ENCODE assay signal across 37 cellular contexts in genomic region chr15:75849167-75849566, GRCh38.
"Had no signal": no experiment of that assay in that cellular context is flagged by ENCODE, and none has a peak within 500 bp of the region (broad histone marks: within the 10 kb centered on the region; RNA-seq: fewer than 3 reads in every experiment).

No MANE protein-coding gene starts in this region.

- H2AFZ ChIP-seq: hepatocyte had no signal

- H3K27ac Mint-ChIP-seq: activated CD4-positive, alpha-beta memory T cell treated with anti-CD3 and anti-CD28 coated beads for 36 hours; activated CD4-positive, alpha-beta T cell treated with anti-CD3 and anti-CD28 coated beads for 36 hours; activated CD4-positive, alpha-beta T cell treated with anti-CD3 and anti-CD28 coated beads, Interleukin-2, amount 10 ng/mL, durations not matched to agents 24 days and 14 days; activated CD8-positive, alpha-beta memory T cell treated with anti-CD3 and anti-CD28 coated beads, Interleukin-2, amount 10 ng/mL, durations not matched to agents 7 days and 5 days; activated CD8-positive, alpha-beta T cell treated with anti-CD3 and anti-CD28 coated beads, Interleukin-2, amount 10 ng/mL, durations not matched to agents 7 days and 5 days; activated naive CD4-positive, alpha-beta T cell treated with anti-CD3 and anti-CD28 coated beads for 36 hours; activated naive CD8-positive, alpha-beta T cell treated with anti-CD3 and anti-CD28 coated beads for 36 hours; activated naive CD8-positive, alpha-beta T cell treated with anti-CD3 and anti-CD28 coated beads, Interleukin-2, amount 50 U/mL, for 24 hours; activated T-cell treated with anti-CD3 and anti-CD28 coated beads, Interleukin-2, amount 50 U/mL, for 24 hours; activated T-helper 2 cell treated with anti-CD3 and anti-CD28 coated beads, Interferon-gamma antibody, Interleukin-2, Interleukin-4, amounts not matched to agents 10 μg/mL and 5 μg/mL and 100 μg/mL, durations not matched to agents 14 hours and 24 hours and 36 hours; T-helper 1 cell treated with Interleukin-12 subunit alpha and Interleukin-12 subunit beta and Interleukin-4 antibody, amounts not matched to agents 30 μg/mL and 1 μg/mL, for 36 hours; T-helper 2 cell treated with Interferon-gamma antibody and Interleukin-4, amounts not matched to agents 5 μg/mL and 100 μg/mL, for 36 hours had no signal

- H3K27me3 ChIP-seq: adrenal gland, body of pancreas, breast epithelium, cardiac muscle cell, colonic mucosa, esophagus squamous epithelium, gastroesophageal sphincter, heart right ventricle, hepatocyte had no signal

- H3K4me2 ChIP-seq: hepatocyte had no signal

- H3K9me3 ChIP-seq: adrenal gland, body of pancreas, breast epithelium, colonic mucosa, esophagus squamous epithelium, gastroesophageal sphincter, heart right ventricle had no signal

- FAIRE-seq: endometrium, endothelial cell of umbilical vein had no signal

- ATAC-seq: activated CD4-positive, alpha-beta T cell treated with anti-CD3 and anti-CD28 coated beads for 36 hours; activated CD8-positive, alpha-beta memory T cell treated with anti-CD3 and anti-CD28 coated beads, Interleukin-2, amount 10 ng/mL, durations not matched to agents 7 days and 5 days; activated CD8-positive, alpha-beta T cell treated with anti-CD3 and anti-CD28 coated beads, Interleukin-2, amount 10 ng/mL, durations not matched to agents 7 days and 5 days; activated naive CD8-positive, alpha-beta T cell treated with anti-CD3 and anti-CD28 coated beads, Interleukin-2, amount 50 U/mL, for 24 hours; body of pancreas; gastroesophageal sphincter; heart right ventricle had no signal

- H3K4me1 ChIP-seq: colonic mucosa had no signal

- H3K27ac ChIP-seq: body of pancreas, breast epithelium, cardiac muscle cell, colonic mucosa, epithelial cell of prostate, esophagus squamous epithelium, gastroesophageal sphincter, heart right ventricle, hepatocyte, WERI-Rb-1 had no signal

- DNase-seq: activated CD4-positive, alpha-beta memory T cell treated with anti-CD3 and anti-CD28 coated beads for 36 hours; activated CD4-positive, alpha-beta T cell treated with anti-CD3 and anti-CD28 coated beads for 36 hours; activated CD4-positive, alpha-beta T cell treated with anti-CD3 and anti-CD28 coated beads, Interleukin-2, amount 10 ng/mL, durations not matched to agents 24 days and 14 days; activated CD4-positive, CD25-positive, alpha-beta regulatory T cell; activated CD4-positive, CD25-positive, alpha-beta regulatory T cell treated with anti-CD3 and anti-CD28 coated beads, Interleukin-2, amount 50 U/mL, for 72 hours; activated CD8-positive, alpha-beta memory T cell treated with anti-CD3 and anti-CD28 coated beads, Interleukin-2, amount 10 ng/mL, durations not matched to agents 7 days and 5 days; activated CD8-positive, alpha-beta memory T cell treated with anti-CD3 and anti-CD28 coated beads, Interleukin-2, amount 50 U/mL, for 4 hours; activated CD8-positive, alpha-beta T cell treated with anti-CD3 and anti-CD28 coated beads, Interleukin-2, amount 10 ng/mL, durations not matched to agents 7 days and 5 days; activated effector memory CD4-positive, alpha-beta T cell treated with anti-CD3 and anti-CD28 coated beads, Interleukin-2, amount 50 U/mL, for 16 hours; activated naive CD4-positive, alpha-beta T cell treated with anti-CD3 and anti-CD28 coated beads for 36 hours; activated naive CD8-positive, alpha-beta T cell treated with anti-CD3 and anti-CD28 coated beads for 36 hours; activated naive CD8-positive, alpha-beta T cell treated with anti-CD3 and anti-CD28 coated beads, Interleukin-2, amount 50 U/mL, for 24 hours; activated T-cell treated with anti-CD3 and anti-CD28 coated beads, Interleukin-2, amount 50 U/mL, for 24 hours; adrenal gland; amygdala; aorta; body of pancreas; central memory CD4-positive, alpha-beta T cell; cerebellar nuclear complex; colonic mucosa; effector CD8-positive, alpha-beta T cell; esophagus squamous epithelium; foreskin melanocyte; heart right ventricle; T1000; WERI-Rb-1 had no signal

- H3K36me3 ChIP-seq: adrenal gland, breast epithelium, cardiac muscle cell, colonic mucosa, esophagus squamous epithelium, gastroesophageal sphincter had no signal

- H3K9me3 Mint-ChIP-seq: activated CD4-positive, alpha-beta memory T cell treated with anti-CD3 and anti-CD28 coated beads for 36 hours; activated CD4-positive, alpha-beta T cell treated with anti-CD3 and anti-CD28 coated beads, Interleukin-2, amount 10 ng/mL, durations not matched to agents 24 days and 14 days; activated naive CD4-positive, alpha-beta T cell treated with anti-CD3 and anti-CD28 coated beads for 36 hours; activated naive CD4-positive, alpha-beta T cell treated with anti-CD3 and anti-CD28 coated beads, Interleukin-2, amount 50 U/mL, for 24 hours; activated naive CD8-positive, alpha-beta T cell treated with anti-CD3 and anti-CD28 coated beads for 36 hours; activated naive CD8-positive, alpha-beta T cell treated with anti-CD3 and anti-CD28 coated beads, Interleukin-2, amount 50 U/mL, for 24 hours; activated T-cell treated with anti-CD3 and anti-CD28 coated beads, Interleukin-2, amount 50 U/mL, for 24 hours; activated T-helper 2 cell treated with anti-CD3 and anti-CD28 coated beads, Interferon-gamma antibody, Interleukin-2, Interleukin-4, amounts not matched to agents 10 μg/mL and 5 μg/mL and 100 μg/mL, durations not matched to agents 14 hours and 24 hours and 36 hours; T-helper 1 cell treated with Interleukin-12 subunit alpha and Interleukin-12 subunit beta and Interleukin-4 antibody, amounts not matched to agents 30 μg/mL and 1 μg/mL, for 36 hours; T-helper 2 cell treated with Interferon-gamma antibody and Interleukin-4, amounts not matched to agents 5 μg/mL and 100 μg/mL, for 36 hours had no signal

- H3K27me3 Mint-ChIP-seq: activated CD4-positive, alpha-beta memory T cell treated with anti-CD3 and anti-CD28 coated beads for 36 hours; activated CD4-positive, alpha-beta T cell treated with anti-CD3 and anti-CD28 coated beads for 36 hours; activated CD8-positive, alpha-beta memory T cell treated with anti-CD3 and anti-CD28 coated beads, Interleukin-2, amount 10 ng/mL, durations not matched to agents 7 days and 5 days; activated naive CD4-positive, alpha-beta T cell treated with anti-CD3 and anti-CD28 coated beads, Interleukin-2, amount 50 U/mL, for 24 hours; activated naive CD8-positive, alpha-beta T cell treated with anti-CD3 and anti-CD28 coated beads for 36 hours; activated naive CD8-positive, alpha-beta T cell treated with anti-CD3 and anti-CD28 coated beads, Interleukin-2, amount 50 U/mL, for 24 hours; activated T-cell treated with anti-CD3 and anti-CD28 coated beads, Interleukin-2, amount 50 U/mL, for 24 hours had no signal

- H3K4me3 ChIP-seq: adrenal gland, body of pancreas, breast epithelium, cardiac muscle cell, colonic mucosa, esophagus squamous epithelium, gastroesophageal sphincter, heart right ventricle, hepatocyte had no signal

- H3K4me3 Mint-ChIP-seq: activated CD4-positive, alpha-beta memory T cell treated with anti-CD3 and anti-CD28 coated beads for 36 hours; activated CD4-positive, alpha-beta T cell treated with anti-CD3 and anti-CD28 coated beads for 36 hours; activated CD4-positive, alpha-beta T cell treated with anti-CD3 and anti-CD28 coated beads, Interleukin-2, amount 10 ng/mL, durations not matched to agents 24 days and 14 days; activated CD8-positive, alpha-beta memory T cell treated with anti-CD3 and anti-CD28 coated beads, Interleukin-2, amount 10 ng/mL, durations not matched to agents 7 days and 5 days; activated CD8-positive, alpha-beta T cell treated with anti-CD3 and anti-CD28 coated beads, Interleukin-2, amount 10 ng/mL, durations not matched to agents 7 days and 5 days; activated naive CD4-positive, alpha-beta T cell treated with anti-CD3 and anti-CD28 coated beads for 36 hours; activated naive CD4-positive, alpha-beta T cell treated with anti-CD3 and anti-CD28 coated beads, Interleukin-2, amount 50 U/mL, for 24 hours; activated naive CD8-positive, alpha-beta T cell treated with anti-CD3 and anti-CD28 coated beads for 36 hours; activated naive CD8-positive, alpha-beta T cell treated with anti-CD3 and anti-CD28 coated beads, Interleukin-2, amount 50 U/mL, for 24 hours; activated T-cell treated with anti-CD3 and anti-CD28 coated beads, Interleukin-2, amount 50 U/mL, for 24 hours; T-helper 1 cell treated with Interleukin-12 subunit alpha and Interleukin-12 subunit beta and Interleukin-4 antibody, amounts not matched to agents 30 μg/mL and 1 μg/mL, for 36 hours; T-helper 2 cell treated with Interferon-gamma antibody and Interleukin-4, amounts not matched to agents 5 μg/mL and 100 μg/mL, for 36 hours had no signal
